22 cellular contexts compared by ENCODE assay signal in genomic region chr2:39537150-39537549, GRCh38.
"Had no signal": no experiment of that assay in that cellular context is flagged by ENCODE, and none has a peak within 500 bp of the region (broad histone marks: within the 10 kb centered on the region; RNA-seq: fewer than 3 reads in every experiment).

No MANE protein-coding gene starts in this region.

- DNase-seq: activated CD4-positive, alpha-beta memory T cell treated with anti-CD3 and anti-CD28 coated beads for 36 hours; activated CD4-positive, CD25-positive, alpha-beta regulatory T cell; activated CD8-positive, alpha-beta memory T cell treated with anti-CD3 and anti-CD28 coated beads, Interleukin-2, amount 10 ng/mL, durations not matched to agents 7 days and 5 days; activated gamma-delta T cell treated with Interleukin-2 at 50 U/mL for 16 hours; adrenal gland; colonic mucosa; dorsolateral prefrontal cortex; esophagus squamous epithelium; gastrocnemius medialis; hippocampal formation; kidney glomerular epithelial cell; left lung; naive thymus-derived CD4-positive, alpha-beta T cell; SHP77; stimulated activated CD4-positive, alpha-beta T cell treated with anti-CD3 and anti-CD28 coated beads, Interleukin-15, amount 100 ng/mL, for 24 hours; stimulated activated CD8-positive, alpha-beta memory T cell treated with anti-CD3 and anti-CD28 coated beads, Interleukin-4, amount 100 ng/mL, for 48 hours; stimulated activated naive CD4-positive, alpha-beta T cell; SW 1271; T-helper 17 cell; tibial artery had no signal

- H3K27ac Mint-ChIP-seq: activated CD4-positive, alpha-beta memory T cell treated with anti-CD3 and anti-CD28 coated beads for 36 hours; activated CD8-positive, alpha-beta memory T cell treated with anti-CD3 and anti-CD28 coated beads, Interleukin-2, amount 10 ng/mL, durations not matched to agents 7 days and 5 days; naive thymus-derived CD4-positive, alpha-beta T cell; T-helper 17 cell had no signal

- ATAC-seq: activated CD8-positive, alpha-beta memory T cell treated with anti-CD3 and anti-CD28 coated beads, Interleukin-2, amount 10 ng/mL, durations not matched to agents 7 days and 5 days; gastrocnemius medialis; left lung; naive thymus-derived CD4-positive, alpha-beta T cell; sciatic nerve; T-helper 17 cell had no signal

- H3K4me3 Mint-ChIP-seq: activated CD4-positive, alpha-beta memory T cell treated with anti-CD3 and anti-CD28 coated beads for 36 hours; activated CD8-positive, alpha-beta memory T cell treated with anti-CD3 and anti-CD28 coated beads, Interleukin-2, amount 10 ng/mL, durations not matched to agents 7 days and 5 days; central memory CD8-positive, alpha-beta T cell; naive thymus-derived CD4-positive, alpha-beta T cell; T-helper 17 cell had no signal

- H3K9me3 Mint-ChIP-seq: activated CD4-positive, alpha-beta memory T cell treated with anti-CD3 and anti-CD28 coated beads for 36 hours; central memory CD8-positive, alpha-beta T cell had no signal

- H3K36me3 Mint-ChIP-seq: activated CD8-positive, alpha-beta memory T cell treated with anti-CD3 and anti-CD28 coated beads, Interleukin-2, amount 10 ng/mL, durations not matched to agents 7 days and 5 days; naive thymus-derived CD4-positive, alpha-beta T cell had no signal

- H3K4me1 Mint-ChIP-seq: central memory CD8-positive, alpha-beta T cell; T-helper 17 cell had no signal
